In the genomic region with DNA sequence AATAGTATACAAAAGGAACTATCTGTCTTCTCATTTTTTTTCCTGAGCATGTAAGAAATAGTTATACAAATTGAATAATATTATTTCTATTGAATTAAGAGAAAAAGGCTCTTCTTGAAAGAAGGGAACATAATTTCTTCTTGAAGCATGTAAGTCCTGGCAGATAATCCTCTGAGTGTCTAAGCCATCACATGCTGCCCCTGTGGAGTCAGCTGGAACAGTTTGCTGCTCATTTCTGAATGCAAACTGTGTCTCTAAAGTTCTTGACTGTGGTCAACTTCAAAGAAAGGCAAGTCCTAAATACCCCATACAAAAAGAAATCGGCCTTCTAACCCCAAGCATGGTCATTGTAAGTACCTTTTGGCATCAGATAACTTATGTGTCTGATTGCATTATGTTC, we compare ENCODE assay signal across 20 cellular contexts.
"Had no signal": no experiment of that assay in that cellular context is flagged by ENCODE, and none has a peak within 500 bp of the region (broad histone marks: within the 10 kb centered on the region; RNA-seq: fewer than 3 reads in every experiment).

No MANE protein-coding gene starts in this region.

- H3K4me3 ChIP-seq: Peyer's patch, SJCRH30 had no signal

- H3K9ac ChIP-seq: SK-N-SH had no signal

- H3K4me1 ChIP-seq: Peyer's patch had no signal

- DNase-seq: activated CD4-positive, alpha-beta memory T cell treated with anti-CD3 and anti-CD28 coated beads, Interleukin-2, amount 10 ng/mL, durations not matched to agents 7 days and 5 days; activated CD4-positive, alpha-beta T cell treated with anti-CD3 and anti-CD28 coated beads for 36 hours; activated CD4-positive, alpha-beta T cell treated with anti-CD3 and anti-CD28 coated beads, Interleukin-2, amount 50 U/mL, for 1 hour; activated gamma-delta T cell; activated naive CD4-positive, alpha-beta T cell treated with anti-CD3 and anti-CD28 coated beads for 36 hours; activated T-cell treated with anti-CD3 and anti-CD28 coated beads for 4 hours; activated T-cell treated with anti-CD3 and anti-CD28 coated beads, Interleukin-2, amount 50 U/mL, for 48 hours; amygdala; NCI-H1105 treated with DMSO at 0.1 percent for 48 hours; NCI-H146; NCI-H187 treated with DMSO at 0.1 percent for 48 hours; NCI-H2081 treated with DMSO at 0.1 percent for 48 hours; NCI-H345; NCI-H510A treated with DMSO at 0.1 percent for 48 hours; Peyer's patch; Right ventricle myocardium superior; SJCRH30; SK-N-SH; T-helper 1 cell had no signal

- H3K36me3 ChIP-seq: Peyer's patch, SJCRH30 had no signal

- H3K9me3 ChIP-seq: Peyer's patch, SJCRH30, SK-N-SH had no signal

- H3K9me2 ChIP-seq: SK-N-SH had no signal

- ATAC-seq: activated CD4-positive, alpha-beta T cell treated with anti-CD3 and anti-CD28 coated beads for 36 hours; activated T-helper 17 cell treated with anti-CD3 and anti-CD28 coated beads, Interleukin-2, amount 50 U/mL, for 72 hours had no signal

- H3K4me2 ChIP-seq: SK-N-SH had no signal

- H3K27me3 ChIP-seq: Peyer's patch, SJCRH30 had no signal
